In the genomic region with DNA sequence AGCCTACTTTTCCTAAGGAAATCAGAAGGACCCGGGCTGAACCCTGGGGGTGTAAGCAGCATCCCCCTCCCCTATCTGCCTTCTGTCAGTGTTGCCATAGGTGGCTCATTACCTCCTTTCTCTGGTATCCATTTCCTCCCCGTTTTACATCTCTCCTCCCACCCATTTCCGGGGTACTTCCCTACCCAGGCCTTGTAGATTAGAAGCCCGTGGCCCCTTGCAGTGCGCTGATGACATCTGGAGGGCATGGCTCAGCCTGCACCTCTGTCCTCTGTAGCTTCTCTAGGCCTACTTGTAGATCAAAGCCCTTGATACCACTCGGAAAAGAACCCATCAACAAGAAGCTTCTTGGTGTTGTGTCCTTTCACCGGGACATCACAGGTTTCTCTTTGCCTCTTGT, we compare ENCODE assay signal across 8 cellular contexts.
A peak's percentile ranks its signal among the peaks of the same experiment; 100 is the strongest.
DNase-seq lines count a peak whose midpoint lies in the region; ATAC-seq, FAIRE-seq and TF ChIP-seq lines count a peak whose summit lies in the region.

No MANE protein-coding gene starts in this region.

- peak overlapping the region; percentile 38 for H3K4me3 Mint-ChIP-seq in activated CD8-positive, alpha-beta T cell treated with anti-CD3 and anti-CD28 coated beads, Interleukin-2, amount 10 ng/mL, durations not matched to agents 7 days and 5 days
- H3K4me3 Mint-ChIP-seq in nephron progenitor cell: no peak overlapping the region

- H3K27ac Mint-ChIP-seq in activated CD8-positive, alpha-beta T cell treated with anti-CD3 and anti-CD28 coated beads, Interleukin-2, amount 10 ng/mL, durations not matched to agents 7 days and 5 days: peak overlapping the region; percentile 91
- peak overlapping the region; percentile 73 for H3K27ac Mint-ChIP-seq in nephron progenitor cell

- H3K27me3 Mint-ChIP-seq in activated CD8-positive, alpha-beta T cell treated with anti-CD3 and anti-CD28 coated beads, Interleukin-2, amount 10 ng/mL, durations not matched to agents 7 days and 5 days (ENCODE audit: low read depth): no peaks in the 10 kb centered on the region
- no peaks in the 10 kb centered on the region for H3K27me3 Mint-ChIP-seq in nephron progenitor cell (ENCODE audit: low read depth, poor library complexity)

- H3K4me1 Mint-ChIP-seq in activated CD8-positive, alpha-beta T cell treated with anti-CD3 and anti-CD28 coated beads, Interleukin-2, amount 10 ng/mL, durations not matched to agents 7 days and 5 days (ENCODE audit: low read depth): peaks cover 49% of the 10 kb centered on the region
- H3K4me1 Mint-ChIP-seq in nephron progenitor cell: peaks cover 43% of the 10 kb centered on the region

- POLR2A ChIA-PET in activated CD8-positive, alpha-beta T cell treated with anti-CD3 and anti-CD28 coated beads, Interleukin-2, amount 10 ng/mL, durations not matched to agents 7 days and 5 days (lab: Charles Lee): no interaction called here

- ATAC-seq in GM19035 (IDR thresholded peaks at IDR 0.05; ENCODE audit: unreplicated experiment) (peak; percentile 90), HG03095 (IDR thresholded peaks at IDR 0.05; ENCODE audit: unreplicated experiment) (peak; percentile 57)
- ATAC-seq in activated CD8-positive, alpha-beta T cell treated with anti-CD3 and anti-CD28 coated beads, Interleukin-2, amount 10 ng/mL, durations not matched to agents 7 days and 5 days: peak; percentile 76

- no peak for FAIRE-seq in H54 (lab: Jason Lieb, UNC)

- CTCF ChIA-PET in activated CD8-positive, alpha-beta T cell treated with anti-CD3 and anti-CD28 coated beads, Interleukin-2, amount 10 ng/mL, durations not matched to agents 7 days and 5 days (lab: Charles Lee): interaction anchor here (0.5 kb wide), 1 partner anchor 178 kb away, joined by 4 read pairs; no protein-coding TSS in a partner anchor

- H3K36me3 Mint-ChIP-seq in activated CD8-positive, alpha-beta T cell treated with anti-CD3 and anti-CD28 coated beads, Interleukin-2, amount 10 ng/mL, durations not matched to agents 7 days and 5 days (ENCODE audit: low read depth): peaks cover 11% of the 10 kb centered on the region
- peaks cover 26% of the 10 kb centered on the region for H3K36me3 Mint-ChIP-seq in nephron progenitor cell (ENCODE audit: low read depth)

- peak; percentile 13 for TF ChIP-seq CTCF in nephron progenitor cell (IDR thresholded peaks at IDR 0.05)

- no peaks in the 10 kb centered on the region for H3K9me3 Mint-ChIP-seq in activated CD8-positive, alpha-beta T cell treated with anti-CD3 and anti-CD28 coated beads, Interleukin-2, amount 10 ng/mL, durations not matched to agents 7 days and 5 days (ENCODE audit: insufficient read depth)
- peaks cover 51% of the 10 kb centered on the region for H3K9me3 Mint-ChIP-seq in nephron progenitor cell

- no peak for TF ChIP-seq POLR2A in H54 (IDR thresholded peaks at IDR 0.05; ENCODE audit: low read depth, low read length)

- peak; percentile 55 for DNase-seq in activated CD8-positive, alpha-beta T cell treated with anti-CD3 and anti-CD28 coated beads, Interleukin-2, amount 10 ng/mL, durations not matched to agents 7 days and 5 days
- DNase-seq in nephron progenitor cell: no peak
- no peak for DNase-seq in NK-92 (lab: John Stamatoyannopoulos, UW; ENCODE audit: unreplicated experiment)
- DNase-seq in HCEC 1CT: no peak
- no peak for DNase-seq in H54 (ENCODE audit: insufficient read length, low spot score)
- no peak for DNase-seq in SK-N-DZ (ENCODE audit: low spot score)
